ENCODE assay signal across 1 cellular context in genomic region chr7:133252506-133252857, GRCh38.
TF ChIP-seq lines count a peak whose summit lies in the region.

No MANE protein-coding gene starts in this region.

TF ChIP-seq in K562, 482 proteins besides CTCF, POLR2A, EP300 and RAD21 (continued from another document and continues in another):
- TF ChIP-seq, protein P1, sequence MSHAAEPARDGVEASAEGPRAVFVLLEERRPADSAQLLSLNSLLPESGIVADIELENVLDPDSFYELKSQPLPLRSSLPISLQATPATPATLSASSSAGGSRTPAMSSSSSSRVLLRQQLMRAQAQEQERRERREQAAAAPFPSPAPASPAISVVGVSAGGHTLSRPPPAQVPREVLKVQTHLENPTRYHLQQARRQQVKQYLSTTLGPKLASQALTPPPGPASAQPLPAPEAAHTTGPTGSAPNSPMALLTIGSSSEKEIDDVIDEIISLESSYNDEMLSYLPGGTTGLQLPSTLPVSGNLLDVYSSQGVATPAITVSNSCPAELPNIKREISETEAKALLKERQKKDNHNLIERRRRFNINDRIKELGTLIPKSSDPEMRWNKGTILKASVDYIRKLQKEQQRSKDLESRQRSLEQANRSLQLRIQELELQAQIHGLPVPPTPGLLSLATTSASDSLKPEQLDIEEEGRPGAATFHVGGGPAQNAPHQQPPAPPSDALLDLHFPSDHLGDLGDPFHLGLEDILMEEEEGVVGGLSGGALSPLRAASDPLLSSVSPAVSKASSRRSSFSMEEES (CRISPR knock-in tag; IDR thresholded peaks at IDR 0.05): no peak
- peak; percentile 18; the same call in 1 of the 2 replicates for TF ChIP-seq SMARCC2 (IDR thresholded peaks at IDR 0.05; ENCODE audit: low read depth)
- 0 out of 2 replicates have a peak, but pooled peaks have one; percentile 11 for TF ChIP-seq RAD51 (IDR thresholded peaks at IDR 0.05; ENCODE audit: borderline replicate concordance, low read depth)
- TF ChIP-seq MEIS2 (IDR thresholded peaks at IDR 0.05; ENCODE audit: partially characterized antibody): no peak
- TF ChIP-seq HDAC8 (tag; IDR thresholded peaks at IDR 0.05): no peak
- TF ChIP-seq NRF1 (conservative IDR thresholded peaks at IDR 0.05 in 1 of 2, IDR thresholded peaks at IDR 0.05 in 1 of 2): no peak
- TF ChIP-seq, protein P2, sequence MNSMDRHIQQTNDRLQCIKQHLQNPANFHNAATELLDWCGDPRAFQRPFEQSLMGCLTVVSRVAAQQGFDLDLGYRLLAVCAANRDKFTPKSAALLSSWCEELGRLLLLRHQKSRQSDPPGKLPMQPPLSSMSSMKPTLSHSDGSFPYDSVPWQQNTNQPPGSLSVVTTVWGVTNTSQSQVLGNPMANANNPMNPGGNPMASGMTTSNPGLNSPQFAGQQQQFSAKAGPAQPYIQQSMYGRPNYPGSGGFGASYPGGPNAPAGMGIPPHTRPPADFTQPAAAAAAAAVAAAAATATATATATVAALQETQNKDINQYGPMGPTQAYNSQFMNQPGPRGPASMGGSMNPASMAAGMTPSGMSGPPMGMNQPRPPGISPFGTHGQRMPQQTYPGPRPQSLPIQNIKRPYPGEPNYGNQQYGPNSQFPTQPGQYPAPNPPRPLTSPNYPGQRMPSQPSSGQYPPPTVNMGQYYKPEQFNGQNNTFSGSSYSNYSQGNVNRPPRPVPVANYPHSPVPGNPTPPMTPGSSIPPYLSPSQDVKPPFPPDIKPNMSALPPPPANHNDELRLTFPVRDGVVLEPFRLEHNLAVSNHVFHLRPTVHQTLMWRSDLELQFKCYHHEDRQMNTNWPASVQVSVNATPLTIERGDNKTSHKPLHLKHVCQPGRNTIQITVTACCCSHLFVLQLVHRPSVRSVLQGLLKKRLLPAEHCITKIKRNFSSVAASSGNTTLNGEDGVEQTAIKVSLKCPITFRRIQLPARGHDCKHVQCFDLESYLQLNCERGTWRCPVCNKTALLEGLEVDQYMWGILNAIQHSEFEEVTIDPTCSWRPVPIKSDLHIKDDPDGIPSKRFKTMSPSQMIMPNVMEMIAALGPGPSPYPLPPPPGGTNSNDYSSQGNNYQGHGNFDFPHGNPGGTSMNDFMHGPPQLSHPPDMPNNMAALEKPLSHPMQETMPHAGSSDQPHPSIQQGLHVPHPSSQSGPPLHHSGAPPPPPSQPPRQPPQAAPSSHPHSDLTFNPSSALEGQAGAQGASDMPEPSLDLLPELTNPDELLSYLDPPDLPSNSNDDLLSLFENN (IDR thresholded peaks at IDR 0.05; ENCODE audit: low read depth in 2 of 2, low read length in 2 of 2): no peak
- no peak for TF ChIP-seq ZNF318 (IDR thresholded peaks at IDR 0.05; ENCODE audit: borderline replicate concordance in 1 of 2, low read depth in 1 of 2)
- TF ChIP-seq, protein P3, sequence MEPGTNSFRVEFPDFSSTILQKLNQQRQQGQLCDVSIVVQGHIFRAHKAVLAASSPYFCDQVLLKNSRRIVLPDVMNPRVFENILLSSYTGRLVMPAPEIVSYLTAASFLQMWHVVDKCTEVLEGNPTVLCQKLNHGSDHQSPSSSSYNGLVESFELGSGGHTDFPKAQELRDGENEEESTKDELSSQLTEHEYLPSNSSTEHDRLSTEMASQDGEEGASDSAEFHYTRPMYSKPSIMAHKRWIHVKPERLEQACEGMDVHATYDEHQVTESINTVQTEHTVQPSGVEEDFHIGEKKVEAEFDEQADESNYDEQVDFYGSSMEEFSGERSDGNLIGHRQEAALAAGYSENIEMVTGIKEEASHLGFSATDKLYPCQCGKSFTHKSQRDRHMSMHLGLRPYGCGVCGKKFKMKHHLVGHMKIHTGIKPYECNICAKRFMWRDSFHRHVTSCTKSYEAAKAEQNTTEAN (CRISPR knock-in tag; IDR thresholded peaks at IDR 0.05): no peak
- TF ChIP-seq, protein P4, sequence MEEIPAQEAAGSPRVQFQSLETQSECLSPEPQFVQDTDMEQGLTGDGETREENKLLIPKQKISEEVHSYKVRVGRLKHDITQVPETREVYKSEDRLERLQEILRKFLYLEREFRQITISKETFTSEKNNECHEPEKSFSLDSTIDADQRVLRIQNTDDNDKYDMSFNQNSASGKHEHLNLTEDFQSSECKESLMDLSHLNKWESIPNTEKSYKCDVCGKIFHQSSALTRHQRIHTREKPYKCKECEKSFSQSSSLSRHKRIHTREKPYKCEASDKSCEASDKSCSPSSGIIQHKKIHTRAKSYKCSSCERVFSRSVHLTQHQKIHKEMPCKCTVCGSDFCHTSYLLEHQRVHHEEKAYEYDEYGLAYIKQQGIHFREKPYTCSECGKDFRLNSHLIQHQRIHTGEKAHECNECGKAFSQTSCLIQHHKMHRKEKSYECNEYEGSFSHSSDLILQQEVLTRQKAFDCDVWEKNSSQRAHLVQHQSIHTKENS (CRISPR knock-in tag; IDR thresholded peaks at IDR 0.05): no peak
- 0 out of 4 replicates have a peak, but pooled peaks of 1 of the 2 experiments have one; percentile 33 for TF ChIP-seq ARNT (IDR thresholded peaks at IDR 0.05)
- no peak for TF ChIP-seq ATF7 (IDR thresholded peaks at IDR 0.05)
- no peak for TF ChIP-seq ZNF764 (CRISPR knock-in tag; IDR thresholded peaks at IDR 0.05; ENCODE audit: low read depth)
- no peak for TF ChIP-seq ATF1 (CRISPR knock-in tag; IDR thresholded peaks at IDR 0.05)
- TF ChIP-seq ATF1 (tag; IDR thresholded peaks at IDR 0.05): no peak
- TF ChIP-seq BHLHE40 (IDR thresholded peaks at IDR 0.05; ENCODE audit: low read length): no peak
- TF ChIP-seq ESRRA (IDR thresholded peaks at IDR 0.05; ENCODE audit: borderline replicate concordance, low read depth): no peak
- TF ChIP-seq PHF21A (IDR thresholded peaks at IDR 0.05; ENCODE audit: borderline replicate concordance, low read depth): no peak
- TF ChIP-seq, protein P5, sequence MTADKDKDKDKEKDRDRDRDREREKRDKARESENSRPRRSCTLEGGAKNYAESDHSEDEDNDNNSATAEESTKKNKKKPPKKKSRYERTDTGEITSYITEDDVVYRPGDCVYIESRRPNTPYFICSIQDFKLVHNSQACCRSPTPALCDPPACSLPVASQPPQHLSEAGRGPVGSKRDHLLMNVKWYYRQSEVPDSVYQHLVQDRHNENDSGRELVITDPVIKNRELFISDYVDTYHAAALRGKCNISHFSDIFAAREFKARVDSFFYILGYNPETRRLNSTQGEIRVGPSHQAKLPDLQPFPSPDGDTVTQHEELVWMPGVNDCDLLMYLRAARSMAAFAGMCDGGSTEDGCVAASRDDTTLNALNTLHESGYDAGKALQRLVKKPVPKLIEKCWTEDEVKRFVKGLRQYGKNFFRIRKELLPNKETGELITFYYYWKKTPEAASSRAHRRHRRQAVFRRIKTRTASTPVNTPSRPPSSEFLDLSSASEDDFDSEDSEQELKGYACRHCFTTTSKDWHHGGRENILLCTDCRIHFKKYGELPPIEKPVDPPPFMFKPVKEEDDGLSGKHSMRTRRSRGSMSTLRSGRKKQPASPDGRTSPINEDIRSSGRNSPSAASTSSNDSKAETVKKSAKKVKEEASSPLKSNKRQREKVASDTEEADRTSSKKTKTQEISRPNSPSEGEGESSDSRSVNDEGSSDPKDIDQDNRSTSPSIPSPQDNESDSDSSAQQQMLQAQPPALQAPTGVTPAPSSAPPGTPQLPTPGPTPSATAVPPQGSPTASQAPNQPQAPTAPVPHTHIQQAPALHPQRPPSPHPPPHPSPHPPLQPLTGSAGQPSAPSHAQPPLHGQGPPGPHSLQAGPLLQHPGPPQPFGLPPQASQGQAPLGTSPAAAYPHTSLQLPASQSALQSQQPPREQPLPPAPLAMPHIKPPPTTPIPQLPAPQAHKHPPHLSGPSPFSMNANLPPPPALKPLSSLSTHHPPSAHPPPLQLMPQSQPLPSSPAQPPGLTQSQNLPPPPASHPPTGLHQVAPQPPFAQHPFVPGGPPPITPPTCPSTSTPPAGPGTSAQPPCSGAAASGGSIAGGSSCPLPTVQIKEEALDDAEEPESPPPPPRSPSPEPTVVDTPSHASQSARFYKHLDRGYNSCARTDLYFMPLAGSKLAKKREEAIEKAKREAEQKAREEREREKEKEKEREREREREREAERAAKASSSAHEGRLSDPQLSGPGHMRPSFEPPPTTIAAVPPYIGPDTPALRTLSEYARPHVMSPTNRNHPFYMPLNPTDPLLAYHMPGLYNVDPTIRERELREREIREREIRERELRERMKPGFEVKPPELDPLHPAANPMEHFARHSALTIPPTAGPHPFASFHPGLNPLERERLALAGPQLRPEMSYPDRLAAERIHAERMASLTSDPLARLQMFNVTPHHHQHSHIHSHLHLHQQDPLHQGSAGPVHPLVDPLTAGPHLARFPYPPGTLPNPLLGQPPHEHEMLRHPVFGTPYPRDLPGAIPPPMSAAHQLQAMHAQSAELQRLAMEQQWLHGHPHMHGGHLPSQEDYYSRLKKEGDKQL (CRISPR knock-in tag; IDR thresholded peaks at IDR 0.05; ENCODE audit: borderline replicate concordance): no peak
- TF ChIP-seq ETS1 (conservative IDR thresholded peaks at IDR 0.05; ENCODE audit: control insufficient read depth, low read depth, low read length): no peak
- no peak for TF ChIP-seq ZNF174 (CRISPR knock-in tag; IDR thresholded peaks at IDR 0.05)
- no peak for TF ChIP-seq NR2C2 (CRISPR knock-in tag; IDR thresholded peaks at IDR 0.05)
- 0 out of 2 replicates have a peak, but pooled peaks have one; percentile 92 for TF ChIP-seq NR2C2 (tag; IDR thresholded peaks at IDR 0.05)
- TF ChIP-seq HDAC2 (IDR thresholded peaks at IDR 0.05): no peak
- no peak for TF ChIP-seq POU5F1 (IDR thresholded peaks at IDR 0.05; ENCODE audit: borderline replicate concordance, low read depth, low read length, partially characterized antibody)
- TF ChIP-seq COPS2 (conservative IDR thresholded peaks at IDR 0.05): no peak
- TF ChIP-seq CBFB (CRISPR knock-in tag; IDR thresholded peaks at IDR 0.05): no peak
- no peak for TF ChIP-seq KLF16 (IDR thresholded peaks at IDR 0.05)
- no peak for TF ChIP-seq ZNF212 (CRISPR knock-in tag; IDR thresholded peaks at IDR 0.05)
- TF ChIP-seq ZZZ3 (IDR thresholded peaks at IDR 0.05): no peak
- no peak for TF ChIP-seq RBBP5 (IDR thresholded peaks at IDR 0.05; ENCODE audit: borderline replicate concordance, insufficient read depth, low read length, poor library complexity, severe bottlenecking)
- TF ChIP-seq, protein P6, sequence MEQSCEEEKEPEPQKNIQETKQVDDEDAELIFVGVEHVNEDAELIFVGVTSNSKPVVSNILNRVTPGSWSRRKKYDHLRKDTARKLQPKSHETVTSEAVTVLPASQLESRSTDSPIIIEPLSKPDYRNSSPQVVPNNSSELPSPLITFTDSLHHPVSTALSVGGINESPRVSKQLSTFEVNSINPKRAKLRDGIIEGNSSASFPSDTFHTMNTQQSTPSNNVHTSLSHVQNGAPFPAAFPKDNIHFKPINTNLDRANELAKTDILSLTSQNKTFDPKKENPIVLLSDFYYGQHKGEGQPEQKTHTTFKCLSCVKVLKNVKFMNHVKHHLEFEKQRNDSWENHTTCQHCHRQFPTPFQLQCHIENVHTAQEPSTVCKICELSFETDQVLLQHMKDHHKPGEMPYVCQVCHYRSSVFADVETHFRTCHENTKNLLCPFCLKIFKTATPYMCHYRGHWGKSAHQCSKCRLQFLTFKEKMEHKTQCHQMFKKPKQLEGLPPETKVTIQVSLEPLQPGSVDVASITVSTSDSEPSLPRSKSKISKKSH (CRISPR knock-in tag; IDR thresholded peaks at IDR 0.05): no peak
- no peak for TF ChIP-seq SIN3B (IDR thresholded peaks at IDR 0.05; ENCODE audit: low read depth)
